3 cellular contexts compared by ENCODE assay signal in the genomic region with DNA sequence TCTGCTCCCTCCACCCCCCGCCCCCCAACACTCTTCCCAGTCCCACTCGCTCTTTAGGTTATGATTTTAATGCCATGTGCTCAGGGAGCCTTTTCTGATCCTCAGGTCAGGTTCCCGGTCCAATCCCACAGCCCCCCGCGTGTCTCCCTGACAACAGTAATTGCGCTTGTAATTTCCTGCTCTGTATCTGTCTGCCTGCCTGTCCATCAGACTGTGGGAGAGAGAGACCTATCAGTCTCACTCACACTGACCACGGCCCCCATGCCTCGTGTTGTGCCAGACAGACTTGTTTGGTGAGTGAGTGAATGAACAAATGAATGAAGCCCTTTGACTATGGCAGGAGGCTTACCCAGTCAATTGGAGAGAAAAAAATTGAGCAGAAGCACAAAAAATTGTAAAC.
TF ChIP-seq lines count a peak whose summit lies in the region.

No MANE protein-coding gene starts in this region.

TF ChIP-seq in SK-N-SH, 30 proteins besides CTCF, POLR2A, EP300 and RAD21:
- TF ChIP-seq, protein P1, sequence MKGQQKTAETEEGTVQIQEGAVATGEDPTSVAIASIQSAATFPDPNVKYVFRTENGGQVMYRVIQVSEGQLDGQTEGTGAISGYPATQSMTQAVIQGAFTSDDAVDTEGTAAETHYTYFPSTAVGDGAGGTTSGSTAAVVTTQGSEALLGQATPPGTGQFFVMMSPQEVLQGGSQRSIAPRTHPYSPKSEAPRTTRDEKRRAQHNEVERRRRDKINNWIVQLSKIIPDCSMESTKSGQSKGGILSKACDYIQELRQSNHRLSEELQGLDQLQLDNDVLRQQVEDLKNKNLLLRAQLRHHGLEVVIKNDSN (IDR thresholded peaks at IDR 0.05; ENCODE audit: borderline replicate concordance, low read depth): no peak
- TF ChIP-seq, protein P2, sequence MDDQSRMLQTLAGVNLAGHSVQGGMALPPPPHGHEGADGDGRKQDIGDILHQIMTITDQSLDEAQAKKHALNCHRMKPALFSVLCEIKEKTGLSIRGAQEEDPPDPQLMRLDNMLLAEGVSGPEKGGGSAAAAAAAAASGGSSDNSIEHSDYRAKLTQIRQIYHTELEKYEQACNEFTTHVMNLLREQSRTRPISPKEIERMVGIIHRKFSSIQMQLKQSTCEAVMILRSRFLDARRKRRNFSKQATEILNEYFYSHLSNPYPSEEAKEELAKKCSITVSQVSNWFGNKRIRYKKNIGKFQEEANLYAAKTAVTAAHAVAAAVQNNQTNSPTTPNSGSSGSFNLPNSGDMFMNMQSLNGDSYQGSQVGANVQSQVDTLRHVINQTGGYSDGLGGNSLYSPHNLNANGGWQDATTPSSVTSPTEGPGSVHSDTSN (IDR thresholded peaks at IDR 0.05): 0 out of 2 replicates have a peak, but pooled peaks have one; percentile 20
- peak; percentile 40; the same call in 1 of the 2 replicates for TF ChIP-seq MXI1 (IDR thresholded peaks at IDR 0.05; ENCODE audit: low read depth, low read length)

TF ChIP-seq in SK-N-SH treated with all-trans-retinoic acid at 6 μM for 48 hours, 23 proteins besides CTCF, POLR2A, EP300 and RAD21:
- TF ChIP-seq ZNF70 (CRISPR knock-in tag; IDR thresholded peaks at IDR 0.05) (no peak), ISL1 (CRISPR knock-in tag; IDR thresholded peaks at IDR 0.05) (no peak), OSR1 (CRISPR knock-in tag; IDR thresholded peaks at IDR 0.05) (no peak), GLIS3 (CRISPR knock-in tag; IDR thresholded peaks at IDR 0.05) (no peak), RARB (CRISPR knock-in tag; IDR thresholded peaks at IDR 0.05) (no peak)

TF ChIP-seq in H1, 55 proteins besides CTCF, POLR2A, EP300 and RAD21:
- TF ChIP-seq JUN (IDR thresholded peaks at IDR 0.05; ENCODE audit: low read depth, low read length): no peak
- TF ChIP-seq CBX5 (IDR thresholded peaks at IDR 0.05; ENCODE audit: low read depth, low read length): no peak
- TF ChIP-seq CEBPB (IDR thresholded peaks at IDR 0.05; ENCODE audit: low read depth, low read length): no peak
- TF ChIP-seq, protein P3, sequence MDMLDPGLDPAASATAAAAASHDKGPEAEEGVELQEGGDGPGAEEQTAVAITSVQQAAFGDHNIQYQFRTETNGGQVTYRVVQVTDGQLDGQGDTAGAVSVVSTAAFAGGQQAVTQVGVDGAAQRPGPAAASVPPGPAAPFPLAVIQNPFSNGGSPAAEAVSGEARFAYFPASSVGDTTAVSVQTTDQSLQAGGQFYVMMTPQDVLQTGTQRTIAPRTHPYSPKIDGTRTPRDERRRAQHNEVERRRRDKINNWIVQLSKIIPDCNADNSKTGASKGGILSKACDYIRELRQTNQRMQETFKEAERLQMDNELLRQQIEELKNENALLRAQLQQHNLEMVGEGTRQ (IDR thresholded peaks at IDR 0.05; ENCODE audit: low read length): no peak
- no peak for TF ChIP-seq GABPA (IDR thresholded peaks at IDR 0.05; ENCODE audit: borderline replicate concordance, insufficient read depth, low read length)
- no peak for TF ChIP-seq CBX8 (IDR thresholded peaks at IDR 0.05; ENCODE audit: borderline replicate concordance, low read depth, low read length)
- TF ChIP-seq NANOG (IDR thresholded peaks at IDR 0.05; ENCODE audit: insufficient read depth, low read depth, low read length, poor library complexity, severe bottlenecking): no peak
- no peak for TF ChIP-seq TAF1 (IDR thresholded peaks at IDR 0.05; ENCODE audit: low read depth, low read length)
- no peak for TF ChIP-seq ATF3 (IDR thresholded peaks at IDR 0.05; ENCODE audit: insufficient read depth, low read depth, low read length)
